ENCODE assay signal across 9 cellular contexts in the genomic region with DNA sequence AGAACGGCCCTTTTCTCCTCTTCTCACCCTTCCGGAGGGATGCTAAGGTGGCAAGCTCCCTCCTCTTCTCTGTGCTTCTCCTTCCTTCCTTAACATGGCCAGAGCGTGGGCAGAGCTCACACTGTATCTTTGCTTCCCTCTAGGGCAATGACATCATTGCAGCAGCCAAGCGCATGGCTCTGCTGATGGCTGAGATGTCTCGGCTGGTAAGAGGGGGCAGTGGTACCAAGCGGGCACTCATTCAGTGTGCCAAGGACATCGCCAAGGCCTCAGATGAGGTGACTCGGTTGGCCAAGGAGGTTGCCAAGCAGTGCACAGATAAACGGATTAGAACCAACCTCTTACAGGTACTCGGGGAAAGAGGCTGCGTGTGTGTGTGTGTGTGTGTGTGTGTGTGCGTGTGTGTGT. TPM values are rescaled to one million over a fixed set of nuclear protein-coding genes. Genes with fewer than 3 reads are reported as not detected.
DNase-seq lines count a peak whose midpoint lies in the region; ATAC-seq and TF ChIP-seq lines count a peak whose summit lies in the region.
"Had no signal": no experiment of that assay in that cellular context is flagged by ENCODE, and none has a peak within 500 bp of the region (broad histone marks: within the 10 kb centered on the region; RNA-seq: fewer than 3 reads in every experiment).

No MANE protein-coding gene starts in this region.

- no peaks in the 10 kb centered on the region for H3K9me2 ChIP-seq in GM23248 (ENCODE audit: insufficient read depth)

- H3K79me2 ChIP-seq in GM23248 (ENCODE audit: insufficient read depth) = peaks cover 74% of the 10 kb centered on the region

- peak overlapping the region in 4 of 5 experiments; percentile 67 to 93 (median 88) for H3K27ac Mint-ChIP-seq in brain
- H3K27ac Mint-ChIP-seq in stimulated activated memory B cell treated with anti-CD40 and anti-IgM and Interleukin-4, amounts not matched to agents 10 μg/mL and 1 μg/mL and 100 μg/mL, for 72 hours = peak overlapping the region; percentile 19
- H3K27ac Mint-ChIP-seq: activated CD8-positive, alpha-beta memory T cell treated with anti-CD3 and anti-CD28 coated beads, Interleukin-2, amount 10 ng/mL, durations not matched to agents 7 days and 5 days had no signal

- in situ Hi-C loops in GM23248 (cut with MboI) = no loop called here

- H3K9me3 Mint-ChIP-seq in brain = no peaks in the 10 kb centered on the region
- no peaks in the 10 kb centered on the region for H3K9me3 Mint-ChIP-seq in stimulated activated memory B cell treated with anti-CD40 and anti-IgM and Interleukin-4, amounts not matched to agents 10 μg/mL and 1 μg/mL and 100 μg/mL, for 72 hours

- no peak overlapping the region for H3K4me2 ChIP-seq in GM23248 (ENCODE audit: unreplicated experiment)

- peaks cover 5% of the 10 kb centered on the region for H3K4me1 Mint-ChIP-seq in brain
- peaks cover 8% of the 10 kb centered on the region for H3K4me1 Mint-ChIP-seq in stimulated activated memory B cell treated with anti-CD40 and anti-IgM and Interleukin-4, amounts not matched to agents 10 μg/mL and 1 μg/mL and 100 μg/mL, for 72 hours

- no peak overlapping the region for H2AFZ ChIP-seq in GM23248

- no peaks in the 10 kb centered on the region for H3K27me3 Mint-ChIP-seq in brain
- H3K27me3 Mint-ChIP-seq in stimulated activated memory B cell treated with anti-CD40 and anti-IgM and Interleukin-4, amounts not matched to agents 10 μg/mL and 1 μg/mL and 100 μg/mL, for 72 hours = no peaks in the 10 kb centered on the region
- H3K27me3 Mint-ChIP-seq: activated CD8-positive, alpha-beta memory T cell treated with anti-CD3 and anti-CD28 coated beads, Interleukin-2, amount 10 ng/mL, durations not matched to agents 7 days and 5 days had no signal

- peak overlapping the region in 1 of 5 experiments; percentile 36 for H3K4me3 Mint-ChIP-seq in brain
- no peak overlapping the region for H3K4me3 Mint-ChIP-seq in stimulated activated memory B cell treated with anti-CD40 and anti-IgM and Interleukin-4, amounts not matched to agents 10 μg/mL and 1 μg/mL and 100 μg/mL, for 72 hours
- H3K4me3 Mint-ChIP-seq: activated CD8-positive, alpha-beta memory T cell treated with anti-CD3 and anti-CD28 coated beads, Interleukin-2, amount 10 ng/mL, durations not matched to agents 7 days and 5 days had no signal

- peaks cover 79% of the 10 kb centered on the region for H3F3A ChIP-seq in GM23248 (ENCODE audit: insufficient read depth)

- H3K4me3 ChIP-seq in GM23248 = no peak overlapping the region
- no peak overlapping the region for H3K4me3 ChIP-seq in right atrium auricular region

- H3K9ac ChIP-seq in GM23248 = peak overlapping the region; percentile 5; the same call in 1 of the 2 replicates

- H3K27me3 ChIP-seq in GM23248 (replicated peaks; ENCODE audit: insufficient read depth) (no peaks in the 10 kb centered on the region), right atrium auricular region (no peaks in the 10 kb centered on the region)

- H3K4me1 ChIP-seq in GM23248 (ENCODE audit: insufficient read depth) = peaks cover 19% of the 10 kb centered on the region
- peaks cover 0 to 10% of the 10 kb centered on the region in 2 donors for H3K4me1 ChIP-seq in right atrium auricular region

- peaks cover 88% of the 10 kb centered on the region for H3K36me3 Mint-ChIP-seq in brain
- peaks cover 95% of the 10 kb centered on the region for H3K36me3 Mint-ChIP-seq in stimulated activated memory B cell treated with anti-CD40 and anti-IgM and Interleukin-4, amounts not matched to agents 10 μg/mL and 1 μg/mL and 100 μg/mL, for 72 hours

- DNase-seq in GM23248 (peak; percentile 43), right atrium auricular region (ENCODE audit: low spot score) (no peak), GOT3 (lab: John Stamatoyannopoulos, UW) (no peak)
- DNase-seq in activated T-cell treated with anti-CD3 and anti-CD28 coated beads, Interleukin-2, amount 50 U/mL, for 48 hours = no peak
- DNase-seq: activated CD8-positive, alpha-beta memory T cell treated with anti-CD3 and anti-CD28 coated beads, Interleukin-2, amount 10 ng/mL, durations not matched to agents 7 days and 5 days had no signal

- H3K27ac ChIP-seq in GM23248 (peak overlapping the region; percentile 34), right atrium auricular region (peak overlapping the region; percentile 0 to 15)

- no peaks in the 10 kb centered on the region for H3K9me3 ChIP-seq in GM23248 (ENCODE audit: low read depth)
- H3K9me3 ChIP-seq in right atrium auricular region = no peaks in the 10 kb centered on the region

- H3K36me3 ChIP-seq in GM23248 (ENCODE audit: low read depth) = peaks cover 82% of the 10 kb centered on the region
- peaks cover 100% of the 10 kb centered on the region for H3K36me3 ChIP-seq in right atrium auricular region

- no peak for ATAC-seq in stimulated activated memory B cell treated with anti-CD40 and anti-IgM and Interleukin-4, amounts not matched to agents 10 μg/mL and 1 μg/mL and 100 μg/mL, for 72 hours
- ATAC-seq in HG02970 (IDR thresholded peaks at IDR 0.05; ENCODE audit: low FRiP score, unreplicated experiment) (no peak), HG02840 (IDR thresholded peaks at IDR 0.05; ENCODE audit: low FRiP score, unreplicated experiment) (no peak)
- ATAC-seq: activated CD8-positive, alpha-beta memory T cell treated with anti-CD3 and anti-CD28 coated beads, Interleukin-2, amount 10 ng/mL, durations not matched to agents 7 days and 5 days had no signal

- WGBS in GM23248 (ENCODE audit: low coverage in 1 of 2, low lambda C conversion rate in 2 of 2, missing lambda C conversion rate in 2 of 2), 2 experiments = 70 to 74% methylated on average over 12 of the region's 12 CpGs

- no peak for TF ChIP-seq CTCF in brain (conservative IDR thresholded peaks at IDR 0.05)
- TF ChIP-seq CTCF in right atrium auricular region (IDR thresholded peaks at IDR 0.05) = no peak

- 0 out of 2 replicates have a peak, but pooled peaks cover 5% of the 10 kb centered on the region for H4K20me1 ChIP-seq in GM23248 (ENCODE audit: insufficient read depth)

RNA-seq across cellular contexts. Expression of gene AP3M1, which starts 36.6 kb away (rescaled TPM):
- total RNA-seq in GM23248 (2014; rRNA removed; shearing (Covaris generic)) = 22.4 and 35.6 TPM in 2 replicates
- polyA plus RNA-seq in GM23248 (2016; fragmentation: Nextera tagmentation; extraction: Ambion mirVana) (29.1 and 33.4 TPM in 2 replicates), brain (ENCODE audit: insufficient read depth, low read depth, low replicate concordance) (23.6 TPM)
- 10 to 100 TPM; 20.2 to 27.6 TPM for total RNA-seq in right atrium auricular region

RNA-seq across cellular contexts. Expression of gene ADK, which starts 37.0 kb away (rescaled TPM):
- total RNA-seq in GM23248 (2014; rRNA removed; shearing (Covaris generic)) = 29.3 and 43.7 TPM in 2 replicates
- polyA plus RNA-seq in GM23248 (2016; fragmentation: Nextera tagmentation; extraction: Ambion mirVana) = 72.5 and 75.1 TPM in 2 replicates
- polyA plus RNA-seq in brain (ENCODE audit: insufficient read depth, low read depth, low replicate concordance) = 27.7 TPM
- total RNA-seq in right atrium auricular region = 10 to 100 TPM; 23.7 to 31.6 TPM
